In genomic region chr4:25368315-25368714, GRCh38 we compare ENCODE assay signal across 21 cellular contexts.
"Had no signal": no experiment of that assay in that cellular context is flagged by ENCODE, and none has a peak within 500 bp of the region (broad histone marks: within the 10 kb centered on the region; RNA-seq: fewer than 3 reads in every experiment).

No MANE protein-coding gene starts in this region.

- H3K9me3 ChIP-seq: breast epithelium, mucosa of descending colon, SK-N-SH, spleen, upper lobe of left lung had no signal

- H3K4me3 ChIP-seq: breast epithelium, mucosa of descending colon, spleen, upper lobe of left lung had no signal

- H3K27ac ChIP-seq: breast epithelium, epithelial cell of prostate, foreskin keratinocyte, upper lobe of left lung, WERI-Rb-1 had no signal

- H3K4me2 ChIP-seq: SK-N-SH had no signal

- H3K4me1 ChIP-seq: breast epithelium, foreskin keratinocyte, spleen, upper lobe of left lung had no signal

- H3K27me3 ChIP-seq: breast epithelium, foreskin keratinocyte, spleen, upper lobe of left lung had no signal

- DNase-seq: activated CD4-positive, alpha-beta T cell treated with anti-CD3 and anti-CD28 coated beads, Interleukin-2, amount 10 ng/mL, durations not matched to agents 7 days and 5 days; activated CD4-positive, CD25-positive, alpha-beta regulatory T cell treated with anti-CD3 and anti-CD28 coated beads, Interleukin-2, amount 50 U/mL, for 72 hours; activated CD8-positive, alpha-beta T cell treated with anti-CD3 and anti-CD28 coated beads, Interleukin-2, amount 10 ng/mL, durations not matched to agents 7 days and 5 days; activated gamma-delta T cell; cerebellar nuclear complex; cortex of kidney; foreskin keratinocyte; hippocampal formation; kidney glomerular epithelial cell; left ventricle myocardium superior; mucosa of descending colon; nucleus accumbens; posterior cingulate gyrus; SK-N-SH; spleen; stimulated activated CD4-positive, alpha-beta T cell treated with anti-CD3 and anti-CD28 coated beads, Interleukin-4, amount 100 ng/mL, for 24 hours; stimulated activated naive CD4-positive, alpha-beta T cell treated with Interleukin-2 at 50 U/mL for 16 hours; upper lobe of left lung; WERI-Rb-1 had no signal

- H3K9ac ChIP-seq: SK-N-SH had no signal

- H3K36me3 ChIP-seq: breast epithelium, WERI-Rb-1 had no signal
